In the genomic region with DNA sequence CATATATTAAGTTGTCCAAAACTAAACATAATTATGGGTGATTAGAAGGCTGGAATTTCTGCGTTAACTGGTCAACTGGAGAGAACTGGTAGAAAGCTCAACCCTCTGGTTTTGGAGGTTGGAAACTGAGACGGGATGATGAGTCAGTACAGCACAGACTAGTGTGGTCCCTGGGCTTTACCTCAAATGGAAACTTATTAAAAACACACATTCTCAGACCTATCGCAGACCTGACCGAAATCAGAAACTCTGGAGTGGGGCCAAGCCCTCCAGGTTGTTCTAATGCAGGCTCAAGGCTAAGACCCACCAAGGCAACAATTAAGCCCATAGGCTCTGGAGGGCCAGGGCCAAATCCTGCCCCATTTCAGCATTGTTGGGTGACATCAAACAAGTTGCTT, we compare ENCODE assay signal across 11 cellular contexts.
A peak's percentile ranks its signal among the peaks of the same experiment; 100 is the strongest.
DNase-seq lines count a peak whose midpoint lies in the region; ATAC-seq, FAIRE-seq and TF ChIP-seq lines count a peak whose summit lies in the region.
"Had no signal": no experiment of that assay in that cellular context is flagged by ENCODE, and none has a peak within 500 bp of the region (broad histone marks: within the 10 kb centered on the region; RNA-seq: fewer than 3 reads in every experiment).

No MANE protein-coding gene starts in this region.

- no peak for FAIRE-seq in frontal cortex (lab: Jason Lieb, UNC)

- peak; percentile 84 for ATAC-seq in GM19455 (IDR thresholded peaks at IDR 0.05; ENCODE audit: unreplicated experiment)
- ATAC-seq in HG03108 (IDR thresholded peaks at IDR 0.05; ENCODE audit: unreplicated experiment) = peak; percentile 72

- H3K27ac ChIP-seq in 22Rv1 (peak overlapping the region; percentile 96), angular gyrus (ENCODE audit: low read depth, low read length) (peak overlapping the region; percentile 66)

- TF ChIP-seq CTCF in 22Rv1 (IDR thresholded peaks at IDR 0.05) = no peak

- DNase-seq in frontal cortex (ENCODE audit: low spot score in 2 of 2) (no peak), NCI-H345 treated with DMSO at 0.1 percent for 48 hours (lab: John Stamatoyannopoulos, UW; ENCODE audit: unreplicated experiment) (no peak), midbrain (lab: John Stamatoyannopoulos, UW) (no peak), NCI-H2227 (lab: John Stamatoyannopoulos, UW; ENCODE audit: unreplicated experiment) (no peak)
- DNase-seq: activated naive CD4-positive, alpha-beta T cell treated with anti-CD3 and anti-CD28 coated beads for 36 hours; erythroblast; NCI-H510A had no signal
